ENCODE assay signal across 1 cellular context in genomic region chr2:33240178-33240577, GRCh38.
A peak's percentile ranks its signal among the peaks of the same experiment; 100 is the strongest.
TF ChIP-seq lines count a peak whose summit lies in the region.

No MANE protein-coding gene starts in this region.

TF ChIP-seq in HepG2, 621 proteins besides CTCF, POLR2A, EP300 and RAD21 (continued from another document and continues in another):
- TF ChIP-seq SNAPC4 (CRISPR knock-in tag; IDR thresholded peaks at IDR 0.05): no peak
- TF ChIP-seq BHLHE40 (IDR thresholded peaks at IDR 0.05; ENCODE audit: low read length): peak; percentile 73
- no peak for TF ChIP-seq SNAPC5 (CRISPR knock-in tag; IDR thresholded peaks at IDR 0.05; ENCODE audit: borderline replicate concordance)
- no peak for TF ChIP-seq ZNF275 (CRISPR knock-in tag; IDR thresholded peaks at IDR 0.05; ENCODE audit: borderline replicate concordance)
- no peak for TF ChIP-seq E2F5 (CRISPR knock-in tag; conservative IDR thresholded peaks at IDR 0.05)
- TF ChIP-seq TFDP1 (CRISPR knock-in tag; IDR thresholded peaks at IDR 0.05; ENCODE audit: borderline replicate concordance): no peak
- no peak for TF ChIP-seq PTBP1 (IDR thresholded peaks at IDR 0.05; ENCODE audit: low read depth, low read length, poor library complexity, severe bottlenecking)
- no peak for TF ChIP-seq NFRKB (IDR thresholded peaks at IDR 0.05)
- TF ChIP-seq ELK4 (CRISPR knock-in tag; IDR thresholded peaks at IDR 0.05; ENCODE audit: borderline replicate concordance): no peak
- no peak for TF ChIP-seq ZFP36L2 (CRISPR knock-in tag; IDR thresholded peaks at IDR 0.05)
- TF ChIP-seq ZNF564 (CRISPR knock-in tag; IDR thresholded peaks at IDR 0.05): no peak
- peak; percentile 83 for TF ChIP-seq ATF3 (CRISPR knock-in tag; IDR thresholded peaks at IDR 0.05)
- TF ChIP-seq GATAD2A (CRISPR knock-in tag; IDR thresholded peaks at IDR 0.05): peak; percentile 30; the same call in 1 of the 2 replicates
- no peak for TF ChIP-seq REST (IDR thresholded peaks at IDR 0.05; ENCODE audit: borderline replicate concordance in 1 of 2, low read depth in 1 of 2, low read length in 2 of 2)
- no peak for TF ChIP-seq POLR2AphosphoS5 (IDR thresholded peaks at IDR 0.05; ENCODE audit: low read depth, low read length)
- no peak for TF ChIP-seq ZSCAN5A (CRISPR knock-in tag; IDR thresholded peaks at IDR 0.05; ENCODE audit: borderline replicate concordance)
- TF ChIP-seq PRMT3 (CRISPR knock-in tag; IDR thresholded peaks at IDR 0.05; ENCODE audit: borderline replicate concordance, low read depth): no peak
- no peak for TF ChIP-seq ZFP90 (CRISPR knock-in tag; IDR thresholded peaks at IDR 0.05; ENCODE audit: borderline replicate concordance)
- no peak for TF ChIP-seq DNMT1 (CRISPR knock-in tag; IDR thresholded peaks at IDR 0.05)
- no peak for TF ChIP-seq ZNF552 (CRISPR knock-in tag; IDR thresholded peaks at IDR 0.05; ENCODE audit: borderline replicate concordance)
- TF ChIP-seq SRY (CRISPR knock-in tag; IDR thresholded peaks at IDR 0.05): no peak
- TF ChIP-seq MED8 (CRISPR knock-in tag; IDR thresholded peaks at IDR 0.05; ENCODE audit: insufficient replicate concordance): no peak
- no peak for TF ChIP-seq KDM6A (CRISPR knock-in tag; IDR thresholded peaks at IDR 0.05; ENCODE audit: low read depth)
- no peak for TF ChIP-seq GABPA (IDR thresholded peaks at IDR 0.05; ENCODE audit: low read depth, low read length)
- TF ChIP-seq GABPA (CRISPR knock-in tag; IDR thresholded peaks at IDR 0.05; ENCODE audit: low read depth): no peak
- TF ChIP-seq ZNF34 (CRISPR knock-in tag; IDR thresholded peaks at IDR 0.05; ENCODE audit: borderline replicate concordance): no peak
- no peak for TF ChIP-seq SOX13 (IDR thresholded peaks at IDR 0.05)
- TF ChIP-seq SOX13 (CRISPR knock-in tag; conservative IDR thresholded peaks at IDR 0.05 in 1 of 2, IDR thresholded peaks at IDR 0.05 in 1 of 2): peak in 1 of 2 experiments; percentile 51; a peak in 1 of 4 replicates
- TF ChIP-seq NFKB2 (CRISPR knock-in tag; IDR thresholded peaks at IDR 0.05; ENCODE audit: borderline replicate concordance): no peak
- TF ChIP-seq ZNF652 (CRISPR knock-in tag; IDR thresholded peaks at IDR 0.05; ENCODE audit: borderline replicate concordance, low read depth): no peak
- TF ChIP-seq TEAD3 (CRISPR knock-in tag; optimal IDR thresholded peaks at IDR 0.05; ENCODE audit: borderline replicate concordance): peak; percentile 71
- peak; percentile 88; the same call in 1 of the 2 replicates for TF ChIP-seq MLX (CRISPR knock-in tag; IDR thresholded peaks at IDR 0.05)
- no peak for TF ChIP-seq PBX2 (CRISPR knock-in tag; IDR thresholded peaks at IDR 0.05)
- TF ChIP-seq CENPT (CRISPR knock-in tag; IDR thresholded peaks at IDR 0.05; ENCODE audit: low read depth): no peak
- TF ChIP-seq MXI1 (IDR thresholded peaks at IDR 0.05; ENCODE audit: borderline replicate concordance, low read depth, low read length): no peak
- no peak for TF ChIP-seq HHEX (CRISPR knock-in tag; IDR thresholded peaks at IDR 0.05)
- TF ChIP-seq ZNF850 (CRISPR knock-in tag; conservative IDR thresholded peaks at IDR 0.05): no peak
- TF ChIP-seq ZNF775 (CRISPR knock-in tag; IDR thresholded peaks at IDR 0.05; ENCODE audit: borderline replicate concordance): no peak
- TF ChIP-seq ZNF121 (CRISPR knock-in tag; IDR thresholded peaks at IDR 0.05): no peak
- TF ChIP-seq LCORL (IDR thresholded peaks at IDR 0.05): no peak
- TF ChIP-seq LCORL (CRISPR knock-in tag; IDR thresholded peaks at IDR 0.05): no peak
- TF ChIP-seq FOSL2 (CRISPR knock-in tag; IDR thresholded peaks at IDR 0.05): peak; percentile 34; the same call in 1 of the 2 replicates
- TF ChIP-seq IRX3 (CRISPR knock-in tag; IDR thresholded peaks at IDR 0.05; ENCODE audit: borderline replicate concordance, low read depth): no peak
- TF ChIP-seq ZFY (CRISPR knock-in tag; IDR thresholded peaks at IDR 0.05): no peak
- TF ChIP-seq HMG20A (CRISPR knock-in tag; IDR thresholded peaks at IDR 0.05; ENCODE audit: borderline replicate concordance): peak; percentile 40; the same call in 1 of the 2 replicates
- TF ChIP-seq ZNF530 (CRISPR knock-in tag; IDR thresholded peaks at IDR 0.05; ENCODE audit: low read depth): no peak
- TF ChIP-seq ATF6 (CRISPR knock-in tag; conservative IDR thresholded peaks at IDR 0.05): no peak
